In genomic region chr4:109592367-109592766, GRCh38 we compare ENCODE assay signal across 29 cellular contexts. TPM values are rescaled to one million over a fixed set of nuclear protein-coding genes. Genes with fewer than 3 reads are reported as not detected.
A peak's percentile ranks its signal among the peaks of the same experiment; 100 is the strongest.
DNase-seq lines count a peak whose midpoint lies in the region; ATAC-seq and TF ChIP-seq lines count a peak whose summit lies in the region.
"Had no signal": no experiment of that assay in that cellular context is flagged by ENCODE, and none has a peak within 500 bp of the region (broad histone marks: within the 10 kb centered on the region; RNA-seq: fewer than 3 reads in every experiment).

No MANE protein-coding gene starts in this region.

- H3K4me3 ChIP-seq in CD4-positive, CD25-positive, alpha-beta regulatory T cell (ENCODE audit: low read depth, low read length), result no peak overlapping the region
- no peak overlapping the region for H3K4me3 ChIP-seq in epithelial cell of proximal tubule (ENCODE audit: low read depth, low read length)
- H3K4me3 ChIP-seq: BLaER1 treated with 17β-estradiol and CSF1 and Interleukin-3, amounts not matched to agents 10 nM and 100 nM; breast epithelium; dorsolateral prefrontal cortex; hepatocyte; K562; SJCRH30; suprapubic skin; upper lobe of left lung had no signal

- H3K36me3 Mint-ChIP-seq in CD4-positive, CD25-positive, alpha-beta regulatory T cell, result peaks cover 12% of the 10 kb centered on the region
- H3K36me3 Mint-ChIP-seq: natural killer cell treated with Interleukin-12 subunit alpha and Interleukin-12 subunit beta and Interleukin-15 and Interleukin-18, amount 100 ng/mL, for 72 hours had no signal

- H3K4me1 Mint-ChIP-seq in CD4-positive, CD25-positive, alpha-beta regulatory T cell, result peaks cover 38 to 67% (median 43%) of the 10 kb centered on the region in 4 donors

- no peaks in the 10 kb centered on the region for H3K9me3 ChIP-seq in CD4-positive, CD25-positive, alpha-beta regulatory T cell (ENCODE audit: control insufficient read depth in 2 of 2, low read length in 2 of 2)
- H3K9me3 ChIP-seq: breast epithelium, SJCRH30, suprapubic skin, upper lobe of left lung had no signal

- intact Hi-C loops in head of caudate nucleus (cut with DNase I), result no loop called here

- H3K27ac ChIP-seq in CD4-positive, CD25-positive, alpha-beta regulatory T cell (ENCODE audit: insufficient read depth, low read length, poor library complexity, severe bottlenecking), result no peak overlapping the region
- H3K27ac ChIP-seq: BLaER1 treated with 17β-estradiol and CSF1 and Interleukin-3, amounts not matched to agents 10 nM and 100 nM; breast epithelium; dorsolateral prefrontal cortex; hepatocyte; SJCRH30; suprapubic skin; upper lobe of left lung; WERI-Rb-1 had no signal

- H3K9me3 Mint-ChIP-seq in CD4-positive, CD25-positive, alpha-beta regulatory T cell, result peaks cover 0 to 2% (median 0%) of the 10 kb centered on the region in 7 donors
- H3K9me3 Mint-ChIP-seq: activated CD4-positive, alpha-beta T cell treated with anti-CD3 and anti-CD28 coated beads, Interleukin-2, amount 10 ng/mL, durations not matched to agents 24 days and 14 days; natural killer cell treated with Interleukin-12 subunit alpha and Interleukin-12 subunit beta and Interleukin-15 and Interleukin-18, amount 100 ng/mL, for 72 hours; stimulated activated memory B cell treated with anti-CD40 and anti-IgM and Interleukin-4, amounts not matched to agents 10 μg/mL and 1 μg/mL and 100 μg/mL, for 72 hours had no signal

- H3K27me3 ChIP-seq in CD4-positive, CD25-positive, alpha-beta regulatory T cell (ENCODE audit: control insufficient read depth, insufficient read depth, low read length), result no peaks in the 10 kb centered on the region
- H3K27me3 ChIP-seq: BLaER1 treated with 17β-estradiol and CSF1 and Interleukin-3, amounts not matched to agents 10 nM and 100 nM; breast epithelium; dorsolateral prefrontal cortex; hepatocyte; SJCRH30; suprapubic skin; upper lobe of left lung had no signal

- H3K27ac Mint-ChIP-seq in CD4-positive, CD25-positive, alpha-beta regulatory T cell, result peak overlapping the region; percentile 14 to 72 (median 65)
- H3K27ac Mint-ChIP-seq: activated CD4-positive, alpha-beta T cell treated with anti-CD3 and anti-CD28 coated beads, Interleukin-2, amount 10 ng/mL, durations not matched to agents 24 days and 14 days; H9; natural killer cell treated with Interleukin-12 subunit alpha and Interleukin-12 subunit beta and Interleukin-15 and Interleukin-18, amount 100 ng/mL, for 72 hours; stimulated activated memory B cell treated with anti-CD40 and anti-IgM and Interleukin-4, amounts not matched to agents 10 μg/mL and 1 μg/mL and 100 μg/mL, for 72 hours had no signal

- ATAC-seq in CD4-positive, CD25-positive, alpha-beta regulatory T cell (ENCODE audit: low read depth in 2 of 2), result no peak
- ATAC-seq in GM18508 (IDR thresholded peaks at IDR 0.05; ENCODE audit: insufficient read depth, unreplicated experiment), result peak; percentile 45
- ATAC-seq in HG02981 (IDR thresholded peaks at IDR 0.05; ENCODE audit: unreplicated experiment), result peak; percentile 55
- ATAC-seq in HG03521 (IDR thresholded peaks at IDR 0.05; ENCODE audit: unreplicated experiment), result no peak
- ATAC-seq: K562; left cardiac atrium; natural killer cell treated with Interleukin-12 subunit alpha and Interleukin-12 subunit beta and Interleukin-15 and Interleukin-18, amount 100 ng/mL, for 72 hours; stimulated activated memory B cell treated with anti-CD40 and anti-IgM and Interleukin-4, amounts not matched to agents 10 μg/mL and 1 μg/mL and 100 μg/mL, for 72 hours had no signal

- H3K4me1 ChIP-seq in CD4-positive, CD25-positive, alpha-beta regulatory T cell (ENCODE audit: control insufficient read depth, insufficient read depth, low read length, poor library complexity, severe bottlenecking), result peaks cover 6% of the 10 kb centered on the region
- H3K4me1 ChIP-seq: breast epithelium, SJCRH30 had no signal

- no peak overlapping the region for H3K4me3 Mint-ChIP-seq in CD4-positive, CD25-positive, alpha-beta regulatory T cell
- H3K4me3 Mint-ChIP-seq: activated CD4-positive, alpha-beta T cell treated with anti-CD3 and anti-CD28 coated beads, Interleukin-2, amount 10 ng/mL, durations not matched to agents 24 days and 14 days; H9; natural killer cell treated with Interleukin-12 subunit alpha and Interleukin-12 subunit beta and Interleukin-15 and Interleukin-18, amount 100 ng/mL, for 72 hours; stimulated activated memory B cell treated with anti-CD40 and anti-IgM and Interleukin-4, amounts not matched to agents 10 μg/mL and 1 μg/mL and 100 μg/mL, for 72 hours had no signal

- TF ChIP-seq CTCF in epithelial cell of proximal tubule (conservative IDR thresholded peaks at IDR 0.05; ENCODE audit: low read depth, low read length), result no peak

- H3K36me3 ChIP-seq in CD4-positive, CD25-positive, alpha-beta regulatory T cell (ENCODE audit: control insufficient read depth, insufficient read depth, low read length), result peaks cover 5% of the 10 kb centered on the region
- H3K36me3 ChIP-seq: breast epithelium, SJCRH30, suprapubic skin, upper lobe of left lung, WERI-Rb-1 had no signal

- no peaks in the 10 kb centered on the region for H3K27me3 Mint-ChIP-seq in CD4-positive, CD25-positive, alpha-beta regulatory T cell
- H3K27me3 Mint-ChIP-seq: activated CD4-positive, alpha-beta T cell treated with anti-CD3 and anti-CD28 coated beads, Interleukin-2, amount 10 ng/mL, durations not matched to agents 24 days and 14 days; natural killer cell treated with Interleukin-12 subunit alpha and Interleukin-12 subunit beta and Interleukin-15 and Interleukin-18, amount 100 ng/mL, for 72 hours; stimulated activated memory B cell treated with anti-CD40 and anti-IgM and Interleukin-4, amounts not matched to agents 10 μg/mL and 1 μg/mL and 100 μg/mL, for 72 hours had no signal

- DNase-seq in CD4-positive, CD25-positive, alpha-beta regulatory T cell, result no peak
- peak; percentile 15 for DNase-seq in epithelial cell of proximal tubule (ENCODE audit: low read depth)
- DNase-seq in head of caudate nucleus, result no peak
- no peak for DNase-seq in SIG-M5 treated with dmso at 0.1 percent for 504 hours (lab: John Stamatoyannopoulos, UW; ENCODE audit: unreplicated experiment)
- DNase-seq: activated CD4-positive, alpha-beta T cell treated with anti-CD3 and anti-CD28 coated beads, Interleukin-2, amount 10 ng/mL, durations not matched to agents 24 days and 14 days; activated naive CD4-positive, alpha-beta T cell; DMS79; dorsolateral prefrontal cortex; foreskin melanocyte; GF-D8; H9; left cardiac atrium; NCI-H1048; NCI-H1694 treated with DMSO at 0.1 percent for 48 hours; SJCRH30; SW 1271; T-helper 9 cell; upper lobe of left lung; WERI-Rb-1 had no signal

RNA-seq across cellular contexts. Expression of gene MCUB, which starts 32.3 kb away (rescaled TPM):
- total RNA-seq in CD4-positive, CD25-positive, alpha-beta regulatory T cell, result 96.3 TPM
- polyA plus RNA-seq in CD4-positive, CD25-positive, alpha-beta regulatory T cell, result 100 to 1,000 TPM; 189 to 208 (median 195) TPM
- total RNA-seq in epithelial cell of proximal tubule, result 57.2 and 105 TPM in 2 replicates

Comparison
In these comparisons a context has a peak if more than half of its experiments do, and no peak if none do; other contexts are left out.
1. ATAC-seq: peak in GM18508 (single experiment) and HG02981 (single experiment); none in CD4-positive, CD25-positive, alpha-beta regulatory T cell (0 of 2) and HG03521 (single experiment).